In genomic region chr9:134060546-134060945, GRCh38 we compare ENCODE assay signal across 15 cellular contexts. TPM values are rescaled to one million over a fixed set of nuclear protein-coding genes. Genes with fewer than 3 reads are reported as not detected.
DNase-seq lines count a peak whose midpoint lies in the region; ATAC-seq and TF ChIP-seq lines count a peak whose summit lies in the region.
"Had no signal": no experiment of that assay in that cellular context is flagged by ENCODE, and none has a peak within 500 bp of the region (broad histone marks: within the 10 kb centered on the region; RNA-seq: fewer than 3 reads in every experiment).

No MANE protein-coding gene starts in this region.

- H4K20me1 ChIP-seq in SK-N-SH (ENCODE audit: insufficient read depth) = peaks cover 100% of the 10 kb centered on the region

- peaks cover 11% of the 10 kb centered on the region for H3K27me3 Mint-ChIP-seq in glutamatergic neuron (ENCODE audit: unreplicated experiment)
- H3K27me3 Mint-ChIP-seq: CD8-positive, alpha-beta memory T cell had no signal

- H3K4me1 Mint-ChIP-seq in glutamatergic neuron (ENCODE audit: low read depth, unreplicated experiment) = peaks cover 44% of the 10 kb centered on the region

- no peak overlapping the region for H3K4me2 ChIP-seq in SK-N-SH

- H3K27me3 ChIP-seq in SK-N-SH (ENCODE audit: insufficient read depth) (no peaks in the 10 kb centered on the region), ovary (no peaks in the 10 kb centered on the region)

- POLR2A ChIA-PET in SK-N-SH (lab: Yijun Ruan, JAX) = interaction anchor here (1.5 kb wide), 1 partner anchor 33 kb away, joined by 3 read pairs; no protein-coding TSS in a partner anchor

- H3K9me3 ChIP-seq in SK-N-SH (no peaks in the 10 kb centered on the region), ovary (no peaks in the 10 kb centered on the region)
- H3K9me3 ChIP-seq: prostate gland had no signal

- H3K36me3 ChIP-seq in SK-N-SH (replicated peaks in 1 of 2; ENCODE audit: control insufficient read depth in 1 of 2, insufficient read depth in 2 of 2, low read length in 1 of 2) (no peaks in the 10 kb centered on the region), ovary (no peaks in the 10 kb centered on the region)
- H3K36me3 ChIP-seq: prostate gland had no signal

- H3K27ac ChIP-seq in SK-N-SH (ENCODE audit: low read depth in 2 of 2, low read length in 1 of 2) (no peak overlapping the region; a peak in 1 of 4 replicates), ovary (no peak overlapping the region)
- H3K27ac ChIP-seq: 22Rv1, prostate gland had no signal

- TF ChIP-seq CTCF in SK-N-SH (IDR thresholded peaks at IDR 0.05) (no peak), glutamatergic neuron (IDR thresholded peaks at IDR 0.05; ENCODE audit: partially characterized antibody, unreplicated experiment) (no peak), ovary (IDR thresholded peaks at IDR 0.05) (no peak)

- H3K4me3 ChIP-seq in SK-N-SH (ENCODE audit: low read depth in 2 of 2, low read length in 1 of 2) = no peak overlapping the region
- no peak overlapping the region for H3K4me3 ChIP-seq in ovary
- H3K4me3 ChIP-seq: prostate gland had no signal

- CTCF ChIA-PET in SK-N-SH (lab: Yijun Ruan, JAX) = no interaction called here

- WGBS in SK-N-SH (ENCODE audit: low lambda C conversion rate) = 71% methylated on average over 4 of the region's 4 CpGs
- WGBS in ovary, 3 donors = 66 to 72% (median 69%) methylated on average over 4 of the region's 4 CpGs

- no peaks in the 10 kb centered on the region for H3K9me2 ChIP-seq in SK-N-SH

- peak; percentile 10 for DNase-seq in SK-N-SH
- DNase-seq in NCI-H226 = peak; percentile 8
- DNase-seq in glutamatergic neuron = peak; percentile 22
- DNase-seq in sciatic nerve (ENCODE audit: low spot score) = peak; percentile 35
- no peak for DNase-seq in NK-92 treated with Interleukin-12 subunit alpha and Interleukin-12 subunit beta, amount 100 ng/mL, for 24 hours (lab: John Stamatoyannopoulos, UW)
- no peak for DNase-seq in germinal center (ENCODE audit: low spot score)
- no peak for DNase-seq in ovary
- DNase-seq: activated naive CD4-positive, alpha-beta T cell treated with Interleukin-2 at 50 U/mL for 16 hours; CD8-positive, alpha-beta memory T cell; foreskin fibroblast; NCI-H1105 treated with DMSO at 0.1 percent for 48 hours; SHP77 treated with DMSO at 0.1 percent for 48 hours had no signal

- no peak overlapping the region for H3K9ac ChIP-seq in SK-N-SH

- peaks cover 4% of the 10 kb centered on the region for H3F3A ChIP-seq in SK-N-SH (replicated peaks; ENCODE audit: insufficient read depth)

- H3K36me3 Mint-ChIP-seq in glutamatergic neuron (ENCODE audit: unreplicated experiment) = no peaks in the 10 kb centered on the region

- peak overlapping the region; percentile 59 for H3K27ac Mint-ChIP-seq in glutamatergic neuron (ENCODE audit: unreplicated experiment)

- no peak for TF ChIP-seq RAD21 in SK-N-SH (IDR thresholded peaks at IDR 0.05; ENCODE audit: low read length)

- no peak for TF ChIP-seq EP300 in SK-N-SH (IDR thresholded peaks at IDR 0.05; ENCODE audit: borderline replicate concordance in 1 of 2, low read depth in 1 of 2, low read length in 1 of 2)
- no peak for TF ChIP-seq EP300 in ovary (IDR thresholded peaks at IDR 0.05)

- peaks cover 6 to 78% of the 10 kb centered on the region in 2 experiments; a peak in 2 of 4 replicates for H3K4me1 ChIP-seq in SK-N-SH (ENCODE audit: control insufficient read depth in 1 of 2, insufficient read depth in 2 of 2, low read depth in 1 of 2, low read length in 1 of 2)
- peaks cover 51% of the 10 kb centered on the region for H3K4me1 ChIP-seq in ovary (ENCODE audit: insufficient read depth)

- peak overlapping the region; percentile 63 for H3K4me3 Mint-ChIP-seq in glutamatergic neuron (ENCODE audit: unreplicated experiment)

- H2AFZ ChIP-seq in SK-N-SH (ENCODE audit: low read depth) = no peak overlapping the region

- intact Hi-C loops in sciatic nerve (cut with DNase I) = loop anchor here (10.0 kb wide), 1 partner anchor 94 kb away; no protein-coding TSS in a partner anchor
- intact Hi-C loops in ovary (cut with DNase I) = no loop called here

- TF ChIP-seq POLR2A in ovary (IDR thresholded peaks at IDR 0.05) = no peak

- ATAC-seq in SK-N-SH treated with all-trans-retinoic acid at 6 μM for 48 hours (no peak), sciatic nerve (no peak)

- H3K79me2 ChIP-seq in SK-N-SH (ENCODE audit: insufficient read depth) = peaks cover 100% of the 10 kb centered on the region

- H3K9me3 Mint-ChIP-seq in glutamatergic neuron (ENCODE audit: unreplicated experiment) = peaks cover 1% of the 10 kb centered on the region
- H3K9me3 Mint-ChIP-seq: CD8-positive, alpha-beta memory T cell had no signal

TF ChIP-seq in SK-N-SH, 30 proteins besides CTCF, POLR2A, EP300 and RAD21:
- no peak for TF ChIP-seq POLR2AphosphoS5 (IDR thresholded peaks at IDR 0.05; ENCODE audit: low read depth, low read length)
- TF ChIP-seq, protein P1, sequence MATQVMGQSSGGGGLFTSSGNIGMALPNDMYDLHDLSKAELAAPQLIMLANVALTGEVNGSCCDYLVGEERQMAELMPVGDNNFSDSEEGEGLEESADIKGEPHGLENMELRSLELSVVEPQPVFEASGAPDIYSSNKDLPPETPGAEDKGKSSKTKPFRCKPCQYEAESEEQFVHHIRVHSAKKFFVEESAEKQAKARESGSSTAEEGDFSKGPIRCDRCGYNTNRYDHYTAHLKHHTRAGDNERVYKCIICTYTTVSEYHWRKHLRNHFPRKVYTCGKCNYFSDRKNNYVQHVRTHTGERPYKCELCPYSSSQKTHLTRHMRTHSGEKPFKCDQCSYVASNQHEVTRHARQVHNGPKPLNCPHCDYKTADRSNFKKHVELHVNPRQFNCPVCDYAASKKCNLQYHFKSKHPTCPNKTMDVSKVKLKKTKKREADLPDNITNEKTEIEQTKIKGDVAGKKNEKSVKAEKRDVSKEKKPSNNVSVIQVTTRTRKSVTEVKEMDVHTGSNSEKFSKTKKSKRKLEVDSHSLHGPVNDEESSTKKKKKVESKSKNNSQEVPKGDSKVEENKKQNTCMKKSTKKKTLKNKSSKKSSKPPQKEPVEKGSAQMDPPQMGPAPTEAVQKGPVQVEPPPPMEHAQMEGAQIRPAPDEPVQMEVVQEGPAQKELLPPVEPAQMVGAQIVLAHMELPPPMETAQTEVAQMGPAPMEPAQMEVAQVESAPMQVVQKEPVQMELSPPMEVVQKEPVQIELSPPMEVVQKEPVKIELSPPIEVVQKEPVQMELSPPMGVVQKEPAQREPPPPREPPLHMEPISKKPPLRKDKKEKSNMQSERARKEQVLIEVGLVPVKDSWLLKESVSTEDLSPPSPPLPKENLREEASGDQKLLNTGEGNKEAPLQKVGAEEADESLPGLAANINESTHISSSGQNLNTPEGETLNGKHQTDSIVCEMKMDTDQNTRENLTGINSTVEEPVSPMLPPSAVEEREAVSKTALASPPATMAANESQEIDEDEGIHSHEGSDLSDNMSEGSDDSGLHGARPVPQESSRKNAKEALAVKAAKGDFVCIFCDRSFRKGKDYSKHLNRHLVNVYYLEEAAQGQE (IDR thresholded peaks at IDR 0.05; ENCODE audit: low read depth, low read length) = no peak
- no peak for TF ChIP-seq MXI1 (IDR thresholded peaks at IDR 0.05; ENCODE audit: low read depth, low read length)
- no peak for TF ChIP-seq MEF2A (IDR thresholded peaks at IDR 0.05; ENCODE audit: borderline replicate concordance, low read depth)
- no peak for TF ChIP-seq SMC3 (IDR thresholded peaks at IDR 0.05; ENCODE audit: low read depth, low read length)

TF ChIP-seq in SK-N-SH treated with all-trans-retinoic acid at 6 μM for 48 hours, 23 proteins besides CTCF, POLR2A, EP300 and RAD21:
- TF ChIP-seq, protein P2, sequence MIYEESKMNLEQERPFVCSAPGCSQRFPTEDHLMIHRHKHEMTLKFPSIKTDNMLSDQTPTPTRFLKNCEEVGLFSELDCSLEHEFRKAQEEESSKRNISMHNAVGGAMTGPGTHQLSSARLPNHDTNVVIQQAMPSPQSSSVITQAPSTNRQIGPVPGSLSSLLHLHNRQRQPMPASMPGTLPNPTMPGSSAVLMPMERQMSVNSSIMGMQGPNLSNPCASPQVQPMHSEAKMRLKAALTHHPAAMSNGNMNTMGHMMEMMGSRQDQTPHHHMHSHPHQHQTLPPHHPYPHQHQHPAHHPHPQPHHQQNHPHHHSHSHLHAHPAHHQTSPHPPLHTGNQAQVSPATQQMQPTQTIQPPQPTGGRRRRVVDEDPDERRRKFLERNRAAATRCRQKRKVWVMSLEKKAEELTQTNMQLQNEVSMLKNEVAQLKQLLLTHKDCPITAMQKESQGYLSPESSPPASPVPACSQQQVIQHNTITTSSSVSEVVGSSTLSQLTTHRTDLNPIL (CRISPR knock-in tag; IDR thresholded peaks at IDR 0.05; ENCODE audit: low read depth) = no peak
- no peak for TF ChIP-seq ZFP30 (CRISPR knock-in tag; IDR thresholded peaks at IDR 0.05)
- no peak for TF ChIP-seq OSR1 (CRISPR knock-in tag; IDR thresholded peaks at IDR 0.05)
- no peak for TF ChIP-seq PATZ1 (CRISPR knock-in tag; IDR thresholded peaks at IDR 0.05; ENCODE audit: borderline replicate concordance)
- TF ChIP-seq CSDC2 (CRISPR knock-in tag; IDR thresholded peaks at IDR 0.05) = no peak
- TF ChIP-seq ISL1 (CRISPR knock-in tag; IDR thresholded peaks at IDR 0.05) = no peak

RNA-seq across cellular contexts. Expression of gene BRD3, which starts 7.3 kb away (rescaled TPM):
- polyA plus RNA-seq in SK-N-SH (2012; rRNA removed) = 7.2 and 11.4 TPM in 2 replicates
- 10.2 and 11.5 TPM in 2 replicates for polyA plus RNA-seq in SK-N-SH (2012; cell fraction: cytosol; rRNA removed)
- polyA plus RNA-seq in SK-N-SH (2012; cell fraction: nucleus; rRNA removed) = 14.8 and 22.7 TPM in 2 replicates
- 128 TPM for total RNA-seq in glutamatergic neuron (ENCODE audit: unreplicated experiment)
- total RNA-seq in sciatic nerve = 54.4 TPM
- total RNA-seq in ovary = 10 to 100 TPM; 15.9 to 52.1 (median 39.2) TPM
- 10 to 100 TPM; 14.9 to 17.1 TPM for polyA plus RNA-seq in ovary

RNA-seq across cellular contexts. Expression of gene BRD3OS, which starts 35.3 kb away (rescaled TPM):
- polyA plus RNA-seq in SK-N-SH (2012; rRNA removed) (21.6 and 23.1 TPM in 2 replicates), ovary (10 to 100 TPM; 17.1 to 28.1 TPM)
- 22.9 and 26.1 TPM in 2 replicates for polyA plus RNA-seq in SK-N-SH (2012; cell fraction: cytosol; rRNA removed)
- polyA plus RNA-seq in SK-N-SH (2012; cell fraction: nucleus; rRNA removed) = 17.2 and 19.8 TPM in 2 replicates
- total RNA-seq in glutamatergic neuron (ENCODE audit: unreplicated experiment) (31.6 TPM), sciatic nerve (16.4 TPM), ovary (10 to 100 TPM; 14.5 to 26.3 (median 21.1) TPM)

Comparison
In these comparisons a context has a peak if more than half of its experiments do, and no peak if none do; other contexts are left out.
1. DNase-seq: peak in SK-N-SH (single experiment), NCI-H226 (single experiment), glutamatergic neuron (single experiment) and sciatic nerve (single experiment); none in NK-92 treated with Interleukin-12 subunit alpha and Interleukin-12 subunit beta, amount 100 ng/mL, for 24 hours (single experiment), germinal center (single experiment) and ovary (0 of 5).